ENCODE assay signal across 10 cellular contexts in genomic region chr15:75651810-75652543, GRCh38. TPM values are rescaled to one million over a fixed set of nuclear protein-coding genes. Genes with fewer than 3 reads are reported as not detected.
DNase-seq lines count a peak whose midpoint lies in the region; ATAC-seq and TF ChIP-seq lines count a peak whose summit lies in the region.
"Had no signal": no experiment of that assay in that cellular context is flagged by ENCODE, and none has a peak within 500 bp of the region (broad histone marks: within the 10 kb centered on the region; RNA-seq: fewer than 3 reads in every experiment).

No MANE protein-coding gene starts in this region.

- H3K4me1 ChIP-seq in lung (ENCODE audit: control insufficient read depth in 2 of 2, insufficient read depth in 2 of 2, low read length in 2 of 2) (peaks cover 4 to 51% of the 10 kb centered on the region in 2 donors), tibial artery (peaks cover 5 to 80% (median 72%) of the 10 kb centered on the region in 4 donors)
- H3K4me1 ChIP-seq: BE2C had no signal

- H3K27ac ChIP-seq in brain microvascular endothelial cell: peak overlapping the region; percentile 52
- H3K27ac ChIP-seq in lung (ENCODE audit: low read depth in 1 of 2, low read length in 1 of 2): peak overlapping the region; percentile 17 to 41
- H3K27ac ChIP-seq in tibial artery: peak overlapping the region; percentile 93

- H3K36me3 ChIP-seq in brain microvascular endothelial cell (replicated peaks): peaks cover 26% of the 10 kb centered on the region
- peaks cover 0 to 11% of the 10 kb centered on the region in 2 donors for H3K36me3 ChIP-seq in lung (ENCODE audit: control insufficient read depth in 2 of 2, insufficient read depth in 2 of 2, low read length in 2 of 2)
- peaks cover 8 to 45% (median 27%) of the 10 kb centered on the region in 3 donors for H3K36me3 ChIP-seq in tibial artery
- H3K36me3 ChIP-seq: BE2C had no signal

- H3K9me3 ChIP-seq in lung (ENCODE audit: control insufficient read depth in 2 of 2, insufficient read depth in 1 of 2, low read length in 1 of 2): no peaks in the 10 kb centered on the region
- no peaks in the 10 kb centered on the region for H3K9me3 ChIP-seq in tibial artery
- H3K9me3 ChIP-seq: BE2C had no signal

- no peak for TF ChIP-seq CTCF in brain microvascular endothelial cell (IDR thresholded peaks at IDR 0.05; ENCODE audit: low read depth, low read length, missing control alignments)
- TF ChIP-seq CTCF in lung (IDR thresholded peaks at IDR 0.05; ENCODE audit: control extremely low read depth, extremely low read depth): no peak
- no peak for TF ChIP-seq CTCF in tibial artery (IDR thresholded peaks at IDR 0.05)

- no peak overlapping the region for H3K4me3 Mint-ChIP-seq in activated naive CD4-positive, alpha-beta T cell treated with anti-CD3 and anti-CD28 coated beads, Interleukin-2, amount 50 U/mL, for 24 hours

- no peaks in the 10 kb centered on the region for H3K9me3 Mint-ChIP-seq in activated naive CD4-positive, alpha-beta T cell treated with anti-CD3 and anti-CD28 coated beads, Interleukin-2, amount 50 U/mL, for 24 hours

- H3K4me1 Mint-ChIP-seq in activated naive CD4-positive, alpha-beta T cell treated with anti-CD3 and anti-CD28 coated beads, Interleukin-2, amount 50 U/mL, for 24 hours: peaks cover 28% of the 10 kb centered on the region

- H3K27ac Mint-ChIP-seq in activated naive CD4-positive, alpha-beta T cell treated with anti-CD3 and anti-CD28 coated beads, Interleukin-2, amount 50 U/mL, for 24 hours: peak overlapping the region; percentile 70

- H3K36me3 Mint-ChIP-seq in activated naive CD4-positive, alpha-beta T cell treated with anti-CD3 and anti-CD28 coated beads, Interleukin-2, amount 50 U/mL, for 24 hours: no peaks in the 10 kb centered on the region

- in situ Hi-C loops in brain microvascular endothelial cell (cut with HindIII; ENCODE audit: low pct_ligation_motif_present, low sequenced_read_pairs): no loop called here

- no peaks in the 10 kb centered on the region for H3K27me3 ChIP-seq in brain microvascular endothelial cell (replicated peaks)
- no peaks in the 10 kb centered on the region for H3K27me3 ChIP-seq in lung (ENCODE audit: control insufficient read depth, insufficient read depth)
- H3K27me3 ChIP-seq in tibial artery: no peaks in the 10 kb centered on the region
- H3K27me3 ChIP-seq: BE2C had no signal

- H3K4me3 ChIP-seq in brain microvascular endothelial cell (ENCODE audit: low read depth, low read length) (peak overlapping the region; percentile 27), lung (no peak overlapping the region), tibial artery (peak overlapping the region; percentile 78 to 79)

- H3K27me3 Mint-ChIP-seq in activated naive CD4-positive, alpha-beta T cell treated with anti-CD3 and anti-CD28 coated beads, Interleukin-2, amount 50 U/mL, for 24 hours: no peaks in the 10 kb centered on the region

- no peak for ATAC-seq in lung (ENCODE audit: insufficient read depth, low FRiP score)
- no peak for ATAC-seq in GM19328 (IDR thresholded peaks at IDR 0.05; ENCODE audit: unreplicated experiment)

- intact Hi-C loops in tibial artery (cut with DNase I; ENCODE audit: low total_unique reads): no loop called here

- 29 to 52% methylated on average over 2 of the region's 2 CpGs for WGBS in lung, 2 donors

- DNase-seq in activated naive CD4-positive, alpha-beta T cell treated with Interleukin-2 at 50 U/mL for 16 hours: no peak
- no peak for DNase-seq in brain microvascular endothelial cell
- DNase-seq in lung (ENCODE audit: low spot score): no peak
- DNase-seq in tibial artery: no peak
- DNase-seq in stimulated activated CD4-positive, alpha-beta T cell treated with anti-CD3 and anti-CD28 coated beads, Interleukin-4, amount 100 ng/mL, for 24 hours: no peak
- no peak for DNase-seq in DMS79 treated with DMSO at 0.1 percent for 48 hours (lab: John Stamatoyannopoulos, UW)
- DNase-seq: BE2C, NCI-H2029 had no signal

RNA-seq across cellular contexts. Expression of gene SNX33, which starts 4.3 kb away (rescaled TPM):
- 10 to 100 TPM; 16.7 to 23.5 TPM for total RNA-seq in lung
- 10 to 100 TPM; 13.6 to 19.3 TPM for polyA plus RNA-seq in lung

RNA-seq across cellular contexts. Expression of gene IMP3, which starts 12.0 kb away (rescaled TPM):
- 10 to 100 TPM; 34.2 to 66.8 TPM for total RNA-seq in lung
- polyA plus RNA-seq in lung: 10 to 100 TPM; 73.4 to 78.4 TPM

RNA-seq across cellular contexts. Expression of gene SNUPN, which starts 26.5 kb away (rescaled TPM):
- 10 to 100 TPM; 19.1 to 22.9 TPM for total RNA-seq in lung
- 10 to 100 TPM; 19.3 to 24.6 TPM for polyA plus RNA-seq in lung

Comparison
In these comparisons a context has a peak if more than half of its experiments do, and no peak if none do; other contexts are left out.
1. H3K27ac ChIP-seq: peak in every context shown above with its lines; median percentile 93 in tibial artery; 52 in brain microvascular endothelial cell; 29 in lung.